In the genomic region with DNA sequence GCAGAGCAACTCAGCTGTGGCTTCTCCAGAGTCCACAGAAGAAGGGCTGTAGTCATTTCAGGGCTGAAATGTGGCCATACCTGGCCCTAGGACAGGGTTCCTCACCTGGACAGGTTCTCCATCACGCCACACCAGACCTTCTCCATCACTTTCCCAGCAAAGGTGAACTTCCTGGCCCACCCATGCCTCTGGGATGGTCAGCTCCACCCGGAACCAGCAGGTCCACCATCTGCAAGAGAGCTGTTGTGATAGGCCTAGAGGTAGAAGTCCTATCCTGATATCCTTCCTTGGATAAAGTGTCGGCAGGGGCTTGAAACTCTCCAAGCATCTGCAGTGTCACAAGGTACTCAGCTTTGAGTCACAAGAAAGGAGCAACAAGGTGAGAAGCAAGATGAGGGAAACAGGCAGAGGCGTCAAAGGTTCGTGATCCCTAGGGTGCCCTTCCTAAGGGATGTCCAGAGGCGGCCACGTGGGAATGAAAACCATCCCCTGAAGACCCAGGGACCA, we compare ENCODE assay signal across 8 cellular contexts. TPM values are rescaled to one million over a fixed set of nuclear protein-coding genes. Genes with fewer than 3 reads are reported as not detected.
DNase-seq lines count a peak whose midpoint lies in the region; ATAC-seq and TF ChIP-seq lines count a peak whose summit lies in the region.

No MANE protein-coding gene starts in this region.

- H3K36me3 ChIP-seq in A673 (ENCODE audit: insufficient read depth, low read length, poor library complexity, severe bottlenecking) (peaks cover 49% of the 10 kb centered on the region), HUES64 (ENCODE audit: insufficient read depth, low read length) (peaks cover 60% of the 10 kb centered on the region), muscle layer of colon (ENCODE audit: insufficient read depth, low read length) (peaks cover 54% of the 10 kb centered on the region)

- peak overlapping the region; percentile 95 for H3K4me3 ChIP-seq in A673 (ENCODE audit: low read depth, low read length, poor library complexity, severe bottlenecking)
- H3K4me3 ChIP-seq in HUES64 (ENCODE audit: low read length), result peak overlapping the region; percentile 81
- H3K4me3 ChIP-seq in muscle layer of colon (ENCODE audit: low read depth in 1 of 2, low read length in 2 of 2), result peak overlapping the region; percentile 75 to 98

- no peaks in the 10 kb centered on the region for H3K27me3 ChIP-seq in A673 (replicated peaks; ENCODE audit: insufficient read depth, low read depth, low read length, poor library complexity)
- no peaks in the 10 kb centered on the region for H3K27me3 ChIP-seq in HUES64 (ENCODE audit: insufficient read depth, low read length)
- H3K27me3 ChIP-seq in muscle layer of colon (ENCODE audit: control insufficient read depth in 1 of 2, insufficient read depth in 2 of 2, low read length in 2 of 2), result no peaks in the 10 kb centered on the region

- no peak for TF ChIP-seq CTCF in A673 (conservative IDR thresholded peaks at IDR 0.05; ENCODE audit: low read depth, low read length)

- peak overlapping the region; percentile 91 for H3K27ac Mint-ChIP-seq in central memory CD8-positive, alpha-beta T cell (ENCODE audit: low read depth)

- H3K4me1 ChIP-seq in A673 (ENCODE audit: insufficient read depth, low read length, poor library complexity, severe bottlenecking) (peaks cover 13% of the 10 kb centered on the region), HUES64 (ENCODE audit: insufficient read depth, low read length) (peaks cover 13% of the 10 kb centered on the region), muscle layer of colon (ENCODE audit: insufficient read depth, low read length) (peaks cover 24% of the 10 kb centered on the region)

- ATAC-seq in central memory CD8-positive, alpha-beta T cell (replicated peaks; ENCODE audit: extremely low read depth, poor library complexity, severe bottlenecking), result no peak
- ATAC-seq in GM18502 (IDR thresholded peaks at IDR 0.05; ENCODE audit: poor library complexity, unreplicated experiment) (no peak), GM21717 (IDR thresholded peaks at IDR 0.05; ENCODE audit: unreplicated experiment) (no peak), GM18867 (IDR thresholded peaks at IDR 0.05; ENCODE audit: unreplicated experiment) (no peak)

- H3K9me3 ChIP-seq in A673 (ENCODE audit: low read depth, low read length, poor library complexity, severe bottlenecking), result no peaks in the 10 kb centered on the region
- no peaks in the 10 kb centered on the region for H3K9me3 ChIP-seq in HUES64 (ENCODE audit: insufficient read depth, low read depth, low read length)
- no peaks in the 10 kb centered on the region for H3K9me3 ChIP-seq in muscle layer of colon (ENCODE audit: low read length)

- H3K27me3 Mint-ChIP-seq in central memory CD8-positive, alpha-beta T cell, result no peaks in the 10 kb centered on the region

- H3K27ac ChIP-seq in A673 (ENCODE audit: low read depth, low read length, poor library complexity, severe bottlenecking) (peak overlapping the region; percentile 98), HUES64 (ENCODE audit: low read depth, low read length) (no peak overlapping the region), muscle layer of colon (ENCODE audit: low read depth, low read length) (peak overlapping the region; percentile 93)

- POLR2A ChIA-PET in A673 (lab: Charles Lee; ENCODE audit: low non-redundant PET), result interaction anchor here (0.6 kb wide), 1 partner anchor 83 kb away, joined by 7 read pairs; no protein-coding TSS in a partner anchor

- WGBS in HUES64, result 55% methylated on average over 7 of the region's 7 CpGs

- peak overlapping the region; percentile 86 for H3K4me3 Mint-ChIP-seq in central memory CD8-positive, alpha-beta T cell

- DNase-seq in A673 (ENCODE audit: low spot score) (no peak), NCI-H1092 treated with DMSO at 0.1 percent for 48 hours (lab: John Stamatoyannopoulos, UW) (no peak)
- DNase-seq in central memory CD8-positive, alpha-beta T cell (ENCODE audit: low spot score in 2 of 2), result no peak

- H3K4me1 Mint-ChIP-seq in central memory CD8-positive, alpha-beta T cell, result peaks cover 30% of the 10 kb centered on the region

- H3K36me3 Mint-ChIP-seq in central memory CD8-positive, alpha-beta T cell (ENCODE audit: insufficient read depth), result peaks cover 42% of the 10 kb centered on the region

- CTCF ChIA-PET in A673 (lab: Charles Lee), result interaction anchor here (0.6 to 2.4 kb wide), 15 partner anchors 23 to 338 kb away, joined by 3 to 21 read pairs (median 4); a partner anchor contains a TSS

- H3K9me3 Mint-ChIP-seq in central memory CD8-positive, alpha-beta T cell, result no peaks in the 10 kb centered on the region

- H3K9ac ChIP-seq in HUES64 (ENCODE audit: low read depth, low read length) (no peak overlapping the region), muscle layer of colon (ENCODE audit: low read length) (peak overlapping the region; percentile 22)

- BruUV-seq in A673 (replicated peaks; lab: Mats Ljungman, UMichigan), result no TSS peak

- intact Hi-C loops in A673 (cut with micrococcal nuclease; ENCODE audit: unreplicated experiment), result no loop called here

RNA-seq across cellular contexts. Expression of a gene that starts 0.9 kb away (rescaled TPM):
- 169 and 205 TPM in 2 replicates for total RNA-seq in A673 (2021)
- 31.9 TPM for polyA plus RNA-seq in HUES64 (2013, experiment 1 of 2)
- polyA plus RNA-seq in HUES64 (2013, experiment 2 of 2), result 40.3 TPM

RNA-seq across cellular contexts. Expression of a gene that starts 20.6 kb away (rescaled TPM):
- total RNA-seq in A673 (2021), result 3.8 and 11.1 TPM in 2 replicates
- 4.0 TPM for polyA plus RNA-seq in HUES64 (2013, experiment 1 of 2)
- 6.5 TPM for polyA plus RNA-seq in HUES64 (2013, experiment 2 of 2)

RNA-seq across cellular contexts. Expression of a gene that starts 31.6 kb away (rescaled TPM):
- 109 and 126 TPM in 2 replicates for total RNA-seq in A673 (2021)
- 104 TPM for polyA plus RNA-seq in HUES64 (2013, experiment 1 of 2)
- 94.5 TPM for polyA plus RNA-seq in HUES64 (2013, experiment 2 of 2)
